ENCODE assay signal across 7 cellular contexts in genomic region chr2:207811658-207812057, GRCh38. TPM values are rescaled to one million over a fixed set of nuclear protein-coding genes. Genes with fewer than 3 reads are reported as not detected.
A peak's percentile ranks its signal among the peaks of the same experiment; 100 is the strongest.
DNase-seq lines count a peak whose midpoint lies in the region; ATAC-seq, FAIRE-seq and TF ChIP-seq lines count a peak whose summit lies in the region.
"Not testable (repeated sequence)": the region's sequence is repeated elsewhere in the genome, so short reads cannot be mapped to it uniquely, and the experiment has no call there.

No MANE protein-coding gene starts in this region.

- DNase-seq in Caki2 (ENCODE audit: low read depth): peak; percentile 38
- DNase-seq in K562 (ENCODE audit: extremely low read depth in 1 of 4, low spot score in 3 of 4); H1 (ENCODE audit: low read depth in 1 of 2, low spot score in 2 of 2): not testable (repeated sequence)
- peak; percentile 28 for DNase-seq in small intestine

- peak overlapping the region; percentile 99; the same call in 1 of the 2 replicates for H2BK5ac ChIP-seq in H1 (ENCODE audit: low read depth, low read length)

- not testable (repeated sequence) for H3K36me3 ChIP-seq in HUES64 (ENCODE audit: insufficient read depth, low read length); K562 (ENCODE audit: control insufficient read depth, insufficient read depth, low read length); H1 (ENCODE audit: control insufficient read depth in 2 of 4, insufficient read depth in 4 of 4, low read length in 3 of 4); mucosa of rectum (ENCODE audit: control insufficient read depth in 2 of 2, insufficient read depth in 2 of 2, low read length in 2 of 2); small intestine (ENCODE audit: control insufficient read depth in 2 of 2, insufficient read depth in 2 of 2, low read length in 2 of 2)

- H4K5ac ChIP-seq in H1 (ENCODE audit: insufficient read length, low read depth, low read length): not testable (repeated sequence)

- peak overlapping the region; percentile 82; the same call in 1 of the 2 replicates for H2BK12ac ChIP-seq in H1 (ENCODE audit: low read depth, low read length)

- not testable (repeated sequence) for H3K4me3 ChIP-seq in HUES64 (ENCODE audit: low read length); K562; H1 (ENCODE audit: extremely low read depth in 1 of 4, insufficient read depth in 2 of 4, low read depth in 3 of 4, low read length in 4 of 4); mucosa of rectum (ENCODE audit: low read length in 2 of 2); small intestine (ENCODE audit: low read depth in 1 of 2, low read length in 2 of 2)

- H3K27ac ChIP-seq in HUES64 (ENCODE audit: low read depth, low read length) (peak overlapping the region; percentile 0; the same call in 1 of the 2 replicates), layer of hippocampus (ENCODE audit: low read depth, low read length) (peak overlapping the region; percentile 89), mucosa of rectum (ENCODE audit: low read depth in 2 of 2, low read length in 2 of 2) (peak overlapping the region; percentile 85 to 86), small intestine (ENCODE audit: low read depth in 1 of 2, low read length in 1 of 2) (peak overlapping the region; percentile 79 to 88)
- not testable (repeated sequence) for H3K27ac ChIP-seq in K562 (ENCODE audit: extremely low read depth, low read depth, low read length); H1 (ENCODE audit: low read depth, low read length)

- POLR2A ChIA-PET in K562 (lab: Yijun Ruan, JAX): not testable (repeated sequence)
- POLR2A ChIA-PET in H1 (lab: Charles Lee; ENCODE audit: partially characterized antibody): interaction anchor here (0.6 to 3.5 kb wide), 12 partner anchors 11 to 1508 kb away, joined by 3 to 21 read pairs (median 4); partner anchors contain the start of gene FZD5

- not testable (repeated sequence) for H3K9me3 ChIP-seq in HUES64 (ENCODE audit: insufficient read depth, low read depth, low read length); K562 (replicated peaks; ENCODE audit: control insufficient read depth, insufficient read depth, low read depth, low read length); H1 (ENCODE audit: insufficient read depth in 2 of 2, low read depth in 1 of 2, low read length in 1 of 2); mucosa of rectum (ENCODE audit: control insufficient read depth in 2 of 2, low read length in 2 of 2); small intestine (ENCODE audit: control insufficient read depth, low read depth)

- not testable (repeated sequence) for TF ChIP-seq CTCF in K562 (IDR thresholded peaks at IDR 0.05 in 2 of 3, conservative IDR thresholded peaks at IDR 0.05 in 1 of 3; ENCODE audit: insufficient read depth in 2 of 3, low read depth in 1 of 3, low read length in 3 of 3); H1 (IDR thresholded peaks at IDR 0.05; ENCODE audit: control extremely low read depth in 1 of 3, insufficient read depth in 1 of 3, low read depth in 1 of 3, low read length in 3 of 3)

- ATAC-seq in K562: not testable (repeated sequence)

- not testable (repeated sequence) for TF ChIP-seq POLR2A in K562 (conservative IDR thresholded peaks at IDR 0.05); H1 (IDR thresholded peaks at IDR 0.05; ENCODE audit: control extremely low read depth in 1 of 2, low read depth in 2 of 2, low read length in 2 of 2)

- TF ChIP-seq EP300 in K562 (IDR thresholded peaks at IDR 0.05; ENCODE audit: low read length); H1 (IDR thresholded peaks at IDR 0.05; ENCODE audit: borderline replicate concordance in 1 of 2, low read depth in 2 of 2, low read length in 2 of 2): not testable (repeated sequence)

- not testable (repeated sequence) for H3K4me2 ChIP-seq in K562 (ENCODE audit: insufficient read depth, low read length)
- H3K4me2 ChIP-seq in H1 (ENCODE audit: insufficient read depth in 1 of 2, low read depth in 2 of 2, low read length in 2 of 2): peak overlapping the region in 1 of 2 experiments; percentile 65; a peak in 1 of 4 replicates

- in situ Hi-C loops in Caki2 (cut with HindIII; ENCODE audit: low pct_unique_long_range_greater_than_20kb, low sequenced_read_pairs); K562 (cut with MboI): not testable (repeated sequence)

- peak overlapping the region; percentile 24; the same call in 1 of the 2 replicates for H2BK20ac ChIP-seq in H1 (ENCODE audit: low read length)

- 0 out of 2 replicates have a peak overlapping the region, but pooled peaks have one; percentile 65 for H2AK5ac ChIP-seq in H1 (ENCODE audit: low read depth, low read length)

- not testable (repeated sequence) for H3K79me2 ChIP-seq in K562 (ENCODE audit: control insufficient read depth, insufficient read depth, low read length); H1 (ENCODE audit: control insufficient read depth in 1 of 2, insufficient read depth in 2 of 2, low read length in 2 of 2)

- peaks cover 51% of the 10 kb centered on the region for H3K4me1 ChIP-seq in HUES64 (ENCODE audit: insufficient read depth, low read length)
- H3K4me1 ChIP-seq in K562 (replicated peaks in 1 of 2; ENCODE audit: control insufficient read depth in 2 of 2, insufficient read depth in 2 of 2, low read length in 2 of 2); small intestine (ENCODE audit: control insufficient read depth in 2 of 2, insufficient read depth in 1 of 2, low read depth in 1 of 2, low read length in 1 of 2): not testable (repeated sequence)
- peaks cover 6 to 33% (median 25%) of the 10 kb centered on the region in 4 experiments; a peak in 6 of 7 replicates for H3K4me1 ChIP-seq in H1 (replicated peaks in 1 of 4; ENCODE audit: control insufficient read depth in 3 of 4, insufficient read depth in 4 of 4, low read length in 3 of 4)
- peaks cover 16 to 32% of the 10 kb centered on the region in 2 donors for H3K4me1 ChIP-seq in mucosa of rectum (ENCODE audit: control insufficient read depth in 2 of 2, insufficient read depth in 2 of 2, low read length in 2 of 2)

- H2BK15ac ChIP-seq in H1 (ENCODE audit: low read length): not testable (repeated sequence)

- not testable (repeated sequence) for TF ChIP-seq RAD21 in K562 (CRISPR knock-in tag; conservative IDR thresholded peaks at IDR 0.05 in 1 of 2, IDR thresholded peaks at IDR 0.05 in 1 of 2); H1 (IDR thresholded peaks at IDR 0.05 in 1 of 2, conservative IDR thresholded peaks at IDR 0.05 in 1 of 2; ENCODE audit: low read depth in 2 of 2, low read length in 2 of 2)

- not testable (repeated sequence) for H3K56ac ChIP-seq in H1 (replicated peaks; ENCODE audit: insufficient read length, low read depth, low read length)

- not testable (repeated sequence) for H4K20me1 ChIP-seq in K562 (replicated peaks; ENCODE audit: control insufficient read depth, insufficient read depth, low read length); H1 (replicated peaks in 1 of 2; ENCODE audit: control insufficient read depth in 1 of 2, insufficient read depth in 2 of 2, low read length in 2 of 2)

- H3K79me1 ChIP-seq in H1 (ENCODE audit: low read depth, low read length): not testable (repeated sequence)

- intact Hi-C loops in K562 (cut with micrococcal nuclease): loop anchor here (5.0 kb wide), 1 partner anchor 44 kb away; the partner anchor contains the start of gene FZD5

- WGBS in HUES64: 82% methylated on average over 10 of the region's 10 CpGs
- WGBS in K562 (ENCODE audit: insufficient coverage, low coverage, missing lambda C conversion rate): 63% methylated on average over 10 of the region's 10 CpGs
- WGBS in H1 (ENCODE audit: extremely low coverage in 1 of 2, insufficient coverage in 1 of 2, insufficient read length in 1 of 2, insufficient replicate concordance in 2 of 2, low coverage in 1 of 2, low lambda C conversion rate in 2 of 2, missing lambda C conversion rate in 1 of 2), 2 experiments: 89% methylated on average over 10 of the region's 10 CpGs; no CpG with 5 or more reads in 1 of the 2 experiments
- 48 to 78% (median 69%) methylated on average over 10 of the region's 10 CpGs for WGBS in small intestine, 3 donors

- BruUV-seq in K562 (replicated peaks; lab: Mats Ljungman, UMichigan): not testable (repeated sequence)

- H3K9ac ChIP-seq in HUES64 (ENCODE audit: low read depth, low read length); K562 (ENCODE audit: insufficient read depth in 1 of 2, low read depth in 2 of 2, low read length in 2 of 2); H1 (replicated peaks in 1 of 4; ENCODE audit: extremely low read depth in 1 of 4, low read depth in 3 of 4, low read length in 3 of 4): not testable (repeated sequence)
- peak overlapping the region in 1 of 2 donors; percentile 52 for H3K9ac ChIP-seq in mucosa of rectum (ENCODE audit: low read depth in 1 of 2, low read length in 2 of 2)

- H3K14ac ChIP-seq in H1 (ENCODE audit: insufficient read length): not testable (repeated sequence)

- H4K8ac ChIP-seq in H1 (ENCODE audit: extremely low read depth, insufficient read depth, low read length): not testable (repeated sequence)

- H2BK120ac ChIP-seq in H1 (replicated peaks; ENCODE audit: low read depth, low read length): not testable (repeated sequence)

- not testable (repeated sequence) for H3K23ac ChIP-seq in H1 (ENCODE audit: insufficient read length)

- CTCF ChIA-PET in K562 (lab: Yijun Ruan, JAX; ENCODE audit: low intra/inter-chr PET ratio): not testable (repeated sequence)
- CTCF ChIA-PET in H1 (lab: Charles Lee; ENCODE audit: partially characterized antibody): interaction anchor here (0.6 to 3.7 kb wide), 13 partner anchors 10 to 350 kb away, joined by 3 to 21 read pairs (median 4); no protein-coding TSS in a partner anchor

- not testable (repeated sequence) for H3K23me2 ChIP-seq in H1 (ENCODE audit: low read depth, low read length)

- H2AFZ ChIP-seq in K562 (ENCODE audit: low read depth, low read length): 0 out of 2 replicates have a peak overlapping the region, but pooled peaks have one; percentile 40
- H2AFZ ChIP-seq in H1 (ENCODE audit: low read length): not testable (repeated sequence)

- peak overlapping the region; percentile 73 for H3K18ac ChIP-seq in H1 (ENCODE audit: extremely low read depth, low read length)

- H3K9me1 ChIP-seq in K562 (ENCODE audit: control insufficient read depth, insufficient read depth, low read length): not testable (repeated sequence)

- not testable (repeated sequence) for H3K27me3 ChIP-seq in HUES64 (ENCODE audit: insufficient read depth, low read length); K562 (ENCODE audit: control insufficient read depth in 2 of 2, insufficient read depth in 2 of 2, low read length in 2 of 2); H1 (replicated peaks in 1 of 4; ENCODE audit: control insufficient read depth in 3 of 4, extremely low read depth in 1 of 4, insufficient read depth in 3 of 4, low read length in 3 of 4); layer of hippocampus (ENCODE audit: control insufficient read depth, insufficient read depth, low read length); mucosa of rectum (ENCODE audit: control insufficient read depth in 2 of 2, insufficient read depth in 2 of 2, low read length in 2 of 2); small intestine (ENCODE audit: control insufficient read depth in 2 of 2, insufficient read depth in 2 of 2, low read length in 2 of 2)

- H3K4ac ChIP-seq in H1 (replicated peaks; ENCODE audit: insufficient read length, low read depth, low read length): not testable (repeated sequence)

- not testable (repeated sequence) for FAIRE-seq in K562 (lab: Jason Lieb, UNC); H1 (lab: Jason Lieb, UNC); small intestine (lab: Jason Lieb, UNC)

- H4K91ac ChIP-seq in H1 (replicated peaks; ENCODE audit: insufficient read length, low read length): peak overlapping the region; percentile 45

RNA-seq across cellular contexts. Expression of gene FZD5, which starts 42.0 kb away (rescaled TPM):
- total RNA-seq in Caki2 (2014; rRNA removed; shearing (Covaris generic); ENCODE audit: low replicate concordance): 4.0 TPM in 2 replicates
- polyA plus RNA-seq in HUES64 (2013, experiment 1 of 2): 18.4 TPM
- 16.7 TPM for polyA plus RNA-seq in HUES64 (2013, experiment 2 of 2)
- 12.4 and 17.4 TPM in 2 replicates for total RNA-seq in K562 (2011; cell fraction: chromatin; rRNA removed; ENCODE audit: low replicate concordance)
- total RNA-seq in K562 (2011; cell fraction: nucleolus; rRNA removed): 14.3 and 15.3 TPM in 2 replicates
- total RNA-seq in K562 (2011; cell fraction: nucleoplasm; rRNA removed): 21.9 and 32.4 TPM in 2 replicates
- total RNA-seq in K562 (2014; rRNA removed): 8.8 and 9.7 TPM in 2 replicates
- total RNA-seq in K562 (2014; rRNA removed; fragmentation: Illumina TruSeq; extraction: Trizol): 7.2 and 7.7 TPM in 2 replicates
- total RNA-seq in K562 (2015; rRNA removed; fragmentation: Illumina TruSeq; extraction: Trizol): 5.6 and 5.9 TPM in 2 replicates
- 14.6 and 15.8 TPM in 2 replicates for total RNA-seq in K562 (2021)
- 4.1 and 4.3 TPM in 2 replicates for polyA plus RNA-seq in K562 (2011; rRNA removed)
- 3.2 and 4.3 TPM in 2 replicates for polyA plus RNA-seq in K562 (2011; cell fraction: cytosol; rRNA removed)
- polyA plus RNA-seq in K562 (2011; cell fraction: nucleus; rRNA removed): 7.6 and 8.4 TPM in 2 replicates
- polyA plus RNA-seq in K562 (2012): 3.3 and 4.3 TPM in 2 replicates
- polyA plus RNA-seq in K562 (2014; fragmentation: Illumina TruSeq; extraction: Trizol): 5.1 and 5.3 TPM in 2 replicates
- 1 to 10 TPM; 3.7 to 7.7 TPM for polyA plus RNA-seq in K562 (2014; fragmentation: Nextera tagmentation; extraction: Ambion mirVana)
- polyA plus RNA-seq in K562 (2014; rRNA removed): 4.5 and 5.3 TPM in 2 replicates
- 10.9 and 12.2 TPM in 2 replicates for polyA minus RNA-seq in K562 (2011; rRNA and poly(A)+ RNA removed)
- 11.1 and 12.5 TPM in 2 replicates for polyA minus RNA-seq in K562 (2011; cell fraction: cytosol; rRNA and poly(A)+ RNA removed)
- 12.0 and 16.7 TPM in 2 replicates for polyA minus RNA-seq in K562 (2011; cell fraction: nucleus; rRNA and poly(A)+ RNA removed)
- total RNA-seq in H1 (2021; fragmentation: NEBNext Ultra II Directional; extraction: Animal tissue kit (Norgen Biotek cat#: 25700)): 55.2 and 56.6 TPM in 2 replicates
- polyA plus RNA-seq in H1 (2011; rRNA removed): 13.4 and 20.2 TPM in 2 replicates
- polyA plus RNA-seq in H1 (2011; cell fraction: cytosol; rRNA removed): 15.8 TPM
- 21.3 TPM for polyA plus RNA-seq in H1 (2011; cell fraction: nucleus; rRNA removed)
- polyA plus RNA-seq in H1 (2012, experiment 1 of 2): 14.2 to 20.0 TPM (median 15.9 TPM) in 4 replicates
- polyA plus RNA-seq in H1 (2012, experiment 2 of 2): 4.5 TPM
- 33.6 TPM for polyA plus RNA-seq in H1 (2013, experiment 1 of 2)
- polyA plus RNA-seq in H1 (2013, experiment 2 of 2): 37.1 TPM
- polyA minus RNA-seq in H1 (2011; rRNA and poly(A)+ RNA removed): 30.0 and 33.0 TPM in 2 replicates
- polyA minus RNA-seq in H1 (2011; cell fraction: cytosol; rRNA and poly(A)+ RNA removed): 44.0 TPM
- 60.7 TPM for polyA minus RNA-seq in H1 (2011; cell fraction: nucleus; rRNA and poly(A)+ RNA removed)
- polyA plus RNA-seq in small intestine: 10 to 100 TPM in 2 of 3 donors, 1 to 10 TPM in 1; 8.7 to 18.5 (median 10.3) TPM
